In genomic region chr4:70903282-70903603, GRCh38 we compare ENCODE assay signal across 1 cellular context.
TF ChIP-seq lines count a peak whose summit lies in the region.

No MANE protein-coding gene starts in this region.

TF ChIP-seq in HepG2, 621 proteins besides CTCF, POLR2A, EP300 and RAD21 (continued from another document):
- TF ChIP-seq ZNF281 (CRISPR knock-in tag; IDR thresholded peaks at IDR 0.05; ENCODE audit: borderline replicate concordance) (peak; percentile 48; the same call in 1 of the 2 replicates), BRF2 (CRISPR knock-in tag; IDR thresholded peaks at IDR 0.05) (no peak), ZBTB25 (CRISPR knock-in tag; IDR thresholded peaks at IDR 0.05) (no peak), LBX2 (CRISPR knock-in tag; IDR thresholded peaks at IDR 0.05; ENCODE audit: borderline replicate concordance) (no peak), MXI1 (IDR thresholded peaks at IDR 0.05; ENCODE audit: borderline replicate concordance, low read depth, low read length) (no peak), ZNF160 (CRISPR knock-in tag; IDR thresholded peaks at IDR 0.05) (no peak), ZMAT3 (CRISPR knock-in tag; conservative IDR thresholded peaks at IDR 0.05) (no peak), E2F5 (CRISPR knock-in tag; conservative IDR thresholded peaks at IDR 0.05) (no peak), RBM22 (optimal IDR thresholded peaks at IDR 0.05; ENCODE audit: low read length) (no peak), ZNF331 (CRISPR knock-in tag; IDR thresholded peaks at IDR 0.05) (no peak), FOXO1 (CRISPR knock-in tag; IDR thresholded peaks at IDR 0.05) (no peak), ZBTB7B (CRISPR knock-in tag; IDR thresholded peaks at IDR 0.05) (peak; percentile 0; the same call in 1 of the 2 replicates), ARID2 (CRISPR knock-in tag; IDR thresholded peaks at IDR 0.05; ENCODE audit: borderline replicate concordance) (no peak), U2AF2 (IDR thresholded peaks at IDR 0.05; ENCODE audit: low read depth, low read length) (no peak)
TF ChIP-seq in HepG2: peak in this region for 2.
